Comparison of ENCODE assay signal across 1 cellular context in the genomic region with DNA sequence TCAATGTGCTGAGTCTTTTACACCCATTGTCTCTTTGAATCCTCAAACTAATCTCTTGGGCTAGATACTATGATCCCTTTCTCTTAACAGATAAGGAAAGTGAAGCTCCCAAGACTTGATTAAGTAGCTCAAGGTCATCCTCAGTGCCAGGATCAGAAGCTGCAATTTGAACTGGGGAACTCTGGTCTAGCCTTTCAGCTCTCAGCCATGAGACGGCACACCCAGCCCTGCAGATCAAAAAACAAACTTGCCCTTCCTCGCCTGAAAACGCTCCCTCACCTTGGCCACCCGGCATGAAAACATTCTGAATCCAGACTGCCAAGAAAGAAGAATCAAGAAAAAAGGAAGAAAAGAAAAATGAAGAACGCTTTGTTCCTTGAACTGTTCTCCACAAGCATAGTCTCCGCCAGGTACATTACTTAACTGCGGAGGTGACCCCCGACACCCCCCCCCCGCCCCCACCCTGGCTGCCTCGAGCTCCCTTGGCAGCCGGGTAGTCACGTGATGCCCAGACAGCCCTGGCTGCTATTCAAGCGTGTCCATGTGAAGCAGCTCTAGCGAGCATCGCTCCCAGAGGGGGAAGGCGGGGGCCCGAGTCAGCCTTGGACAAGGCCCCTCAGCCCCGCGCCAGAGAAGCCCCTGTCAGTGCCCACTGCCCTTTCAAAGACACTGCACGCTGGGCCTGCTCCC.
TF ChIP-seq lines count a peak whose summit lies in the region.

No MANE protein-coding gene starts in this region.

TF ChIP-seq in IMR-90, 13 proteins besides CTCF, POLR2A, EP300 and RAD21 (continued from another document):
- TF ChIP-seq, protein P1, sequence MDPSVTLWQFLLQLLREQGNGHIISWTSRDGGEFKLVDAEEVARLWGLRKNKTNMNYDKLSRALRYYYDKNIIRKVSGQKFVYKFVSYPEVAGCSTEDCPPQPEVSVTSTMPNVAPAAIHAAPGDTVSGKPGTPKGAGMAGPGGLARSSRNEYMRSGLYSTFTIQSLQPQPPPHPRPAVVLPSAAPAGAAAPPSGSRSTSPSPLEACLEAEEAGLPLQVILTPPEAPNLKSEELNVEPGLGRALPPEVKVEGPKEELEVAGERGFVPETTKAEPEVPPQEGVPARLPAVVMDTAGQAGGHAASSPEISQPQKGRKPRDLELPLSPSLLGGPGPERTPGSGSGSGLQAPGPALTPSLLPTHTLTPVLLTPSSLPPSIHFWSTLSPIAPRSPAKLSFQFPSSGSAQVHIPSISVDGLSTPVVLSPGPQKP (IDR thresholded peaks at IDR 0.05; ENCODE audit: borderline replicate concordance, low read depth, low read length) = no peak
- no peak for TF ChIP-seq MAZ (IDR thresholded peaks at IDR 0.05; ENCODE audit: borderline replicate concordance, low read depth, low read length)
- no peak for TF ChIP-seq NFE2L2 (IDR thresholded peaks at IDR 0.05; ENCODE audit: low read depth, low read length)
- TF ChIP-seq CEBPB (IDR thresholded peaks at IDR 0.05; ENCODE audit: low read depth, low read length) = no peak
- no peak for TF ChIP-seq SMC3 (IDR thresholded peaks at IDR 0.05; ENCODE audit: low read depth, low read length)
- TF ChIP-seq, protein P2, sequence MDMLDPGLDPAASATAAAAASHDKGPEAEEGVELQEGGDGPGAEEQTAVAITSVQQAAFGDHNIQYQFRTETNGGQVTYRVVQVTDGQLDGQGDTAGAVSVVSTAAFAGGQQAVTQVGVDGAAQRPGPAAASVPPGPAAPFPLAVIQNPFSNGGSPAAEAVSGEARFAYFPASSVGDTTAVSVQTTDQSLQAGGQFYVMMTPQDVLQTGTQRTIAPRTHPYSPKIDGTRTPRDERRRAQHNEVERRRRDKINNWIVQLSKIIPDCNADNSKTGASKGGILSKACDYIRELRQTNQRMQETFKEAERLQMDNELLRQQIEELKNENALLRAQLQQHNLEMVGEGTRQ (IDR thresholded peaks at IDR 0.05; ENCODE audit: low read depth, low read length) = no peak
- TF ChIP-seq CHD1 (IDR thresholded peaks at IDR 0.05; ENCODE audit: low read depth, low read length) = no peak
- no peak for TF ChIP-seq MXI1 (IDR thresholded peaks at IDR 0.05; ENCODE audit: borderline replicate concordance, low read depth, low read length)
- no peak for TF ChIP-seq FOS (IDR thresholded peaks at IDR 0.05; ENCODE audit: low read depth, low read length)
